8 cellular contexts compared by ENCODE assay signal in the genomic region with DNA sequence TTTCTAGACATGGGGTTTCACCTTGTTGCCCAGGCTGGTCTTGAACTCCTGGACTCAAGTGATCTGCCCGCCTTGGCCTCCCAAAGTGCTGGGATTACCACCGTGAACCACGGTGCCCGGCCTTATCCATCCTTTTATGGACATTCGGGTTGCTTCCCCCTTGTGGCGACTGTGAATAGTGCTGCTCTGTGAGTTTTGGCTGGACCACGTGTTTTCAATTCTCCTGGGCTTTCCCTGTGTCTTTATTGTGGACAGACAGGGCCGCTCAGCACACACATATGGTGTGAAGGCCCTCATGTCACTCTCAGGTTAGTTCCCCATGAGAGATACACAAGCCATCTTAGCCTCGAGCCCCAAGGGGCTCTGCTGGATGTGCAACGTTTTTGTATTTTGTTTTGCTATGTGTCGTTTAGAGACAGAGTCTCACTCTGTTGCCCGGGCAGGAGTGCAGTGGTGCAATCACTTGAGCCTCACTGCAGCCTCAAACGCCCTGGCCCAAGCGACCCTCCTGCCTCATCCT.
DNase-seq lines count a peak whose midpoint lies in the region; ATAC-seq and TF ChIP-seq lines count a peak whose summit lies in the region.

No MANE protein-coding gene starts in this region.

- TF ChIP-seq CTCF in GM12873 (IDR thresholded peaks at IDR 0.05; ENCODE audit: insufficient read depth, low read depth, low read length, missing control alignments): peak; percentile 82

- peak overlapping the region; percentile 26 for H3K27ac Mint-ChIP-seq in central memory CD8-positive, alpha-beta T cell (ENCODE audit: low read depth)

- peaks cover 20% of the 10 kb centered on the region for H3K4me1 Mint-ChIP-seq in central memory CD8-positive, alpha-beta T cell

- no peaks in the 10 kb centered on the region for H3K9me3 Mint-ChIP-seq in central memory CD8-positive, alpha-beta T cell

- DNase-seq in NCI-H446 (lab: John Stamatoyannopoulos, UW) (peak; percentile 83 to 84), left kidney (ENCODE audit: low read depth, low spot score) (peak; percentile 90)
- DNase-seq in activated CD4-positive, CD25-positive, alpha-beta regulatory T cell treated with anti-CD3 and anti-CD28 coated beads, Interleukin-2, amount 50 U/mL, for 72 hours: peak; percentile 73
- DNase-seq in central memory CD8-positive, alpha-beta T cell (ENCODE audit: low spot score in 2 of 2): peak; percentile 48 to 61
- peak; percentile 72 for DNase-seq in stimulated activated CD4-positive, alpha-beta T cell treated with anti-CD3 and anti-CD28 coated beads, Interleukin-4, amount 100 ng/mL, for 1 hour

- peaks cover 11% of the 10 kb centered on the region for H3K36me3 Mint-ChIP-seq in central memory CD8-positive, alpha-beta T cell (ENCODE audit: insufficient read depth)

- peak overlapping the region; percentile 20 for H3K4me3 Mint-ChIP-seq in central memory CD8-positive, alpha-beta T cell

- ATAC-seq in HG03159 (IDR thresholded peaks at IDR 0.05; ENCODE audit: unreplicated experiment): peak; percentile 72
- ATAC-seq in central memory CD8-positive, alpha-beta T cell (replicated peaks; ENCODE audit: extremely low read depth, poor library complexity, severe bottlenecking): peak; percentile 41
- no peak for ATAC-seq in HG03039 (IDR thresholded peaks at IDR 0.05; ENCODE audit: unreplicated experiment)

- H3K27me3 Mint-ChIP-seq in central memory CD8-positive, alpha-beta T cell: no peaks in the 10 kb centered on the region
